ENCODE assay signal across 16 cellular contexts in genomic region chr1:245056913-245057312, GRCh38.
"Had no signal": no experiment of that assay in that cellular context is flagged by ENCODE, and none has a peak within 500 bp of the region (broad histone marks: within the 10 kb centered on the region; RNA-seq: fewer than 3 reads in every experiment).

No MANE protein-coding gene starts in this region.

- H3K4me3 Mint-ChIP-seq: activated T-cell treated with anti-CD3 and anti-CD28 coated beads, Interleukin-2, amount 50 U/mL, for 4 hours had no signal

- H3K27ac ChIP-seq: brain microvascular endothelial cell, hepatocyte, stomach, thoracic aorta had no signal

- H3K9me3 ChIP-seq: stomach, thoracic aorta had no signal

- DNase-seq: activated CD4-positive, alpha-beta T cell treated with anti-CD3 and anti-CD28 coated beads, Interleukin-2, amount 50 U/mL, for 4 hours; activated effector memory CD4-positive, alpha-beta T cell treated with anti-CD3 and anti-CD28 coated beads, Interleukin-2, amount 50 U/mL, for 16 hours; activated T-cell treated with anti-CD3 and anti-CD28 coated beads, Interleukin-2, amount 50 U/mL, for 4 hours; amniotic stem cell; brain microvascular endothelial cell; effector memory CD4-positive, alpha-beta T cell; erythroblast; kidney; left ventricle myocardium superior; stimulated activated CD4-positive, alpha-beta T cell treated with anti-CD3 and anti-CD28 coated beads, Interleukin-2, amount 100 ng/mL, for 48 hours; stimulated activated CD8-positive, alpha-beta memory T cell treated with anti-CD3 and anti-CD28 coated beads, Interleukin-4, amount 100 ng/mL, for 48 hours; stomach had no signal

- H3K36me3 ChIP-seq: brain microvascular endothelial cell, thoracic aorta had no signal

- H3K4me3 ChIP-seq: hepatocyte, stomach, thoracic aorta had no signal

- H3K27me3 ChIP-seq: brain microvascular endothelial cell, hepatocyte, stomach had no signal

- H3K9me3 Mint-ChIP-seq: activated naive CD4-positive, alpha-beta T cell treated with anti-CD3 and anti-CD28 coated beads, Interleukin-2, amount 50 U/mL, for 72 hours; activated T-cell treated with anti-CD3 and anti-CD28 coated beads, Interleukin-2, amount 50 U/mL, for 4 hours had no signal

- ATAC-seq: activated CD4-positive, CD25-positive, alpha-beta regulatory T cell treated with anti-CD3 and anti-CD28 coated beads, Interleukin-2, amount 50 U/mL, for 24 hours; activated naive CD4-positive, alpha-beta T cell treated with anti-CD3 and anti-CD28 coated beads, Interleukin-2, amount 50 U/mL, for 72 hours; activated T-cell treated with anti-CD3 and anti-CD28 coated beads, Interleukin-2, amount 50 U/mL, for 4 hours; left ventricle myocardium superior had no signal
